In genomic region chr1:117930484-117930883, GRCh38 we compare ENCODE assay signal across 8 cellular contexts. TPM values are rescaled to one million over a fixed set of nuclear protein-coding genes. Genes with fewer than 3 reads are reported as not detected.
A peak's percentile ranks its signal among the peaks of the same experiment; 100 is the strongest.
DNase-seq lines count a peak whose midpoint lies in the region; ATAC-seq, FAIRE-seq and TF ChIP-seq lines count a peak whose summit lies in the region.

No MANE protein-coding gene starts in this region.

- no peaks in the 10 kb centered on the region for H3K27me3 ChIP-seq in effector memory CD4-positive, alpha-beta T cell (replicated peaks; ENCODE audit: control insufficient read depth, insufficient read depth, low read length, poor library complexity, severe bottlenecking)
- H3K27me3 ChIP-seq in neural cell (ENCODE audit: insufficient read depth, low read depth, low read length): no peaks in the 10 kb centered on the region

- H3K4me3 ChIP-seq in NB4 (ENCODE audit: low read depth, low read length) (peak overlapping the region; percentile 94), neural cell (ENCODE audit: low read length) (peak overlapping the region; percentile 87)
- peak overlapping the region; percentile 90 for H3K4me3 ChIP-seq in effector memory CD4-positive, alpha-beta T cell (ENCODE audit: insufficient read depth, low read depth, low read length, poor library complexity, severe bottlenecking)

- no peaks in the 10 kb centered on the region for H4K20me1 ChIP-seq in neural cell (ENCODE audit: insufficient read depth)

- no peaks in the 10 kb centered on the region for H3K9me2 ChIP-seq in neural cell (ENCODE audit: insufficient read depth, low read length)

- no peak for TF ChIP-seq RAD21 in neural cell (conservative IDR thresholded peaks at IDR 0.05)

- peaks cover 23% of the 10 kb centered on the region for H3K4me1 ChIP-seq in effector memory CD4-positive, alpha-beta T cell (ENCODE audit: control insufficient read depth, insufficient read depth, low read length, poor library complexity, severe bottlenecking)

- TF ChIP-seq EP300 in neural cell (conservative IDR thresholded peaks at IDR 0.05; ENCODE audit: poor library complexity, severe bottlenecking): no peak

- H2AFZ ChIP-seq in neural cell (ENCODE audit: low read depth, low read length): peak overlapping the region; percentile 79

- ATAC-seq in HG03196 (IDR thresholded peaks at IDR 0.05; ENCODE audit: unreplicated experiment): no peak

- H3F3A ChIP-seq in neural cell (ENCODE audit: insufficient read depth, low read length, poor library complexity, severe bottlenecking): no peaks in the 10 kb centered on the region

- peaks cover 54% of the 10 kb centered on the region for H3K79me2 ChIP-seq in neural cell (replicated peaks; ENCODE audit: insufficient read depth, low read length)

- DNase-seq in Daoy (ENCODE audit: low read depth): peak; percentile 5
- no peak for DNase-seq in NB4 (ENCODE audit: low read depth)
- no peak for DNase-seq in effector memory CD4-positive, alpha-beta T cell
- no peak for DNase-seq in NCI-H2171 treated with DMSO at 0.1 percent for 48 hours (lab: John Stamatoyannopoulos, UW)
- no peak for DNase-seq in D721Med (ENCODE audit: insufficient read length, low spot score)
- no peak for DNase-seq in COR-L47 (lab: John Stamatoyannopoulos, UW)

- TF ChIP-seq POLR2A in NB4 (IDR thresholded peaks at IDR 0.05; ENCODE audit: extremely low read depth, insufficient read length): no peak

- H3K4me2 ChIP-seq in neural cell (ENCODE audit: low read length): peak overlapping the region; percentile 79

- FAIRE-seq in D721Med (lab: Jason Lieb, UNC): no peak

- peak overlapping the region; percentile 85 for H3K27ac ChIP-seq in effector memory CD4-positive, alpha-beta T cell (ENCODE audit: insufficient read depth, low read length, poor library complexity, severe bottlenecking)
- peak overlapping the region; percentile 75 for H3K27ac ChIP-seq in neural cell (ENCODE audit: low read length)

- peak overlapping the region; percentile 81 for H3K9ac ChIP-seq in neural cell (ENCODE audit: low read length)

- TF ChIP-seq CTCF in NB4 (IDR thresholded peaks at IDR 0.05; ENCODE audit: low read depth, low read length) (no peak), neural cell (IDR thresholded peaks at IDR 0.05; ENCODE audit: poor library complexity, severe bottlenecking) (no peak), D721Med (IDR thresholded peaks at IDR 0.05; ENCODE audit: insufficient read depth, missing control alignments) (no peak)

- peaks cover 10% of the 10 kb centered on the region for H3K36me3 ChIP-seq in effector memory CD4-positive, alpha-beta T cell (ENCODE audit: control insufficient read depth, insufficient read depth, low read length)
- peaks cover 6% of the 10 kb centered on the region for H3K36me3 ChIP-seq in neural cell (ENCODE audit: insufficient read depth, low read length)

- H3K9me3 ChIP-seq in effector memory CD4-positive, alpha-beta T cell (ENCODE audit: control insufficient read depth, low read length): no peaks in the 10 kb centered on the region
- H3K9me3 ChIP-seq in neural cell (ENCODE audit: low read length): no peaks in the 10 kb centered on the region

TF ChIP-seq in neural cell, 6 proteins besides CTCF, POLR2A, EP300 and RAD21:
- TF ChIP-seq REST (IDR thresholded peaks at IDR 0.05; ENCODE audit: borderline replicate concordance) (no peak), TAF1 (IDR thresholded peaks at IDR 0.05; ENCODE audit: low read depth) (no peak), MXI1 (conservative IDR thresholded peaks at IDR 0.05; ENCODE audit: poor library complexity, severe bottlenecking) (no peak), SMC3 (conservative IDR thresholded peaks at IDR 0.05; ENCODE audit: poor library complexity) (no peak), POLR2AphosphoS5 (IDR thresholded peaks at IDR 0.05) (no peak), EZH2 (IDR thresholded peaks at IDR 0.05; ENCODE audit: borderline replicate concordance, insufficient read depth, low read length, poor library complexity, severe bottlenecking) (no peak)
TF ChIP-seq in neural cell: peak in this region for 0.

RNA-seq across cellular contexts. Expression of gene WDR3, which starts 0.9 kb away (rescaled TPM):
- 105 and 106 TPM in 2 replicates for total RNA-seq in Daoy (2014; rRNA removed; shearing (Covaris generic))
- polyA plus RNA-seq in neural cell: 20.6 and 21.6 TPM in 2 replicates
- polyA minus RNA-seq in neural cell: 23.6 and 25.6 TPM in 2 replicates

RNA-seq across cellular contexts. Expression of gene GDAP2, which starts 1.1 kb away (rescaled TPM):
- total RNA-seq in Daoy (2014; rRNA removed; shearing (Covaris generic)): 31.9 and 41.6 TPM in 2 replicates
- polyA plus RNA-seq in neural cell: 6.8 and 17.0 TPM in 2 replicates
- polyA minus RNA-seq in neural cell: 73.3 and 81.1 TPM in 2 replicates
